ENCODE assay signal across 17 cellular contexts in genomic region chr4:7678318-7678852, GRCh38.
DNase-seq lines count a peak whose midpoint lies in the region; FAIRE-seq and TF ChIP-seq lines count a peak whose summit lies in the region.
"Had no signal": no experiment of that assay in that cellular context is flagged by ENCODE, and none has a peak within 500 bp of the region (broad histone marks: within the 10 kb centered on the region; RNA-seq: fewer than 3 reads in every experiment).

No MANE protein-coding gene starts in this region.

- FAIRE-seq in H1 (lab: Jason Lieb, UNC), result no peak
- FAIRE-seq: GM12878, GM18507, H54 had no signal

- no peak for TF ChIP-seq CTCF in mammary epithelial cell (conservative IDR thresholded peaks at IDR 0.05 in 1 of 2, IDR thresholded peaks at IDR 0.05 in 1 of 2; ENCODE audit: extremely low read depth in 1 of 2, insufficient read depth in 1 of 2, low read depth in 1 of 2, low read length in 2 of 2)
- no peak for TF ChIP-seq CTCF in MCF 10A (IDR thresholded peaks at IDR 0.05; ENCODE audit: unreplicated experiment)
- TF ChIP-seq CTCF in RWPE1 (conservative IDR thresholded peaks at IDR 0.05; ENCODE audit: low read depth), result no peak
- no peak for TF ChIP-seq CTCF in H1 (IDR thresholded peaks at IDR 0.05; ENCODE audit: control extremely low read depth in 1 of 3, insufficient read depth in 1 of 3, low read depth in 1 of 3, low read length in 3 of 3)

- H3K27ac ChIP-seq in mammary epithelial cell (ENCODE audit: insufficient read depth, low read depth, low read length), result no peak overlapping the region
- peak overlapping the region; percentile 65 for H3K27ac ChIP-seq in RWPE1
- H3K27ac ChIP-seq in H1 (ENCODE audit: low read depth, low read length), result no peak overlapping the region
- H3K27ac ChIP-seq in neuronal stem cell (replicated peaks; ENCODE audit: low read length), result no peak overlapping the region
- H3K27ac ChIP-seq: 22Rv1, C4-2B had no signal

- intact Hi-C loops in mammary epithelial cell (cut with micrococcal nuclease) (loop anchor here (1.0 kb wide), 1 partner anchor 47 kb away; no protein-coding TSS in a partner anchor), MCF 10A (cut with micrococcal nuclease) (no loop called here)

- BruUV-seq in mammary epithelial cell (replicated peaks; lab: Mats Ljungman, UMichigan) (no TSS peak), MCF 10A (replicated peaks; lab: Mats Ljungman, UMichigan) (no TSS peak)

- in situ Hi-C loops in mammary epithelial cell (cut with MboI; ENCODE audit: low sequenced_read_pairs in 2 of 2), result no loop called here

- H3K9me3 Mint-ChIP-seq in MCF 10A (ENCODE audit: unreplicated experiment), result peaks cover 7% of the 10 kb centered on the region

- H2BK5ac ChIP-seq in H1 (ENCODE audit: low read depth, low read length) (no peak overlapping the region), neuronal stem cell (ENCODE audit: low read length) (no peak overlapping the region)

- DNase-seq in mammary epithelial cell (no peak), MCF 10A (ENCODE audit: unreplicated experiment) (no peak), RWPE1 (ENCODE audit: low spot score) (no peak), H1 (ENCODE audit: low read depth in 1 of 2, low spot score in 2 of 2) (no peak), neuronal stem cell (ENCODE audit: low spot score) (no peak), A172 (ENCODE audit: low spot score) (no peak), OCI-M2 (lab: John Stamatoyannopoulos, UW; ENCODE audit: unreplicated experiment) (no peak)
- DNase-seq in stimulated activated CD4-positive, alpha-beta T cell treated with anti-CD3 and anti-CD28 coated beads, Interleukin-2, amount 100 ng/mL, for 24 hours, result no peak
- DNase-seq: ACHN; CD4-positive, alpha-beta memory T cell; DMS79; IMR-90 had no signal

- no peak overlapping the region for H2BK20ac ChIP-seq in H1 (ENCODE audit: low read length)

- H3K4ac ChIP-seq in H1 (replicated peaks; ENCODE audit: insufficient read length, low read depth, low read length) (no peak overlapping the region), neuronal stem cell (ENCODE audit: low read length) (no peak overlapping the region)

- no peaks in the 10 kb centered on the region for H3K36me3 ChIP-seq in mammary epithelial cell (ENCODE audit: insufficient read depth, low read length)
- no peaks in the 10 kb centered on the region for H3K36me3 ChIP-seq in H1 (ENCODE audit: control insufficient read depth in 2 of 4, insufficient read depth in 4 of 4, low read length in 3 of 4)
- no peaks in the 10 kb centered on the region for H3K36me3 ChIP-seq in neuronal stem cell (replicated peaks in 1 of 2; ENCODE audit: control insufficient read depth in 2 of 2, insufficient read depth in 2 of 2, low read length in 2 of 2)

- H4K5ac ChIP-seq in H1 (ENCODE audit: insufficient read length, low read depth, low read length), result no peak overlapping the region

- H3K14ac ChIP-seq in H1 (ENCODE audit: insufficient read length) (no peak overlapping the region), neuronal stem cell (ENCODE audit: low read length) (no peak overlapping the region)

- no peaks in the 10 kb centered on the region for H3K27me3 Mint-ChIP-seq in MCF 10A (ENCODE audit: insufficient read depth, unreplicated experiment)

- no peak overlapping the region for H3K18ac ChIP-seq in H1 (ENCODE audit: extremely low read depth, low read length)
- peak overlapping the region; percentile 63 for H3K18ac ChIP-seq in neuronal stem cell (ENCODE audit: low read length)

- H3K23ac ChIP-seq in H1 (ENCODE audit: insufficient read length), result no peak overlapping the region
- peak overlapping the region; percentile 45 for H3K23ac ChIP-seq in neuronal stem cell (ENCODE audit: low read depth, low read length, poor library complexity)

- H3K23me2 ChIP-seq in H1 (ENCODE audit: low read depth, low read length), result no peaks in the 10 kb centered on the region

- H4K8ac ChIP-seq in H1 (ENCODE audit: extremely low read depth, insufficient read depth, low read length) (peak overlapping the region; percentile 19; the same call in 1 of the 2 replicates), neuronal stem cell (ENCODE audit: low read depth, low read length) (no peak overlapping the region)

- H3K56ac ChIP-seq in H1 (replicated peaks; ENCODE audit: insufficient read length, low read depth, low read length), result no peak overlapping the region

- H2AFZ ChIP-seq in mammary epithelial cell (ENCODE audit: low read depth, low read length) (peak overlapping the region; percentile 22), H1 (ENCODE audit: low read length) (no peak overlapping the region), neuronal stem cell (ENCODE audit: low read length) (no peak overlapping the region)

- H3K4me3 ChIP-seq in mammary epithelial cell (replicated peaks in 1 of 3; ENCODE audit: insufficient read depth in 1 of 3, low read depth in 2 of 3, low read length in 3 of 3) (no peak overlapping the region), H1 (ENCODE audit: extremely low read depth in 1 of 4, insufficient read depth in 2 of 4, low read depth in 3 of 4, low read length in 4 of 4) (no peak overlapping the region), neuronal stem cell (ENCODE audit: low read length in 2 of 2) (no peak overlapping the region)
- H3K4me3 ChIP-seq: GM12878 had no signal

- no peak overlapping the region for H3K27ac Mint-ChIP-seq in MCF 10A (ENCODE audit: low read depth, unreplicated experiment)
- H3K27ac Mint-ChIP-seq: CD4-positive, alpha-beta memory T cell had no signal

- H3K4me1 Mint-ChIP-seq in MCF 10A (ENCODE audit: insufficient read depth, unreplicated experiment), result peaks cover 16% of the 10 kb centered on the region
- H3K4me1 Mint-ChIP-seq: CD4-positive, alpha-beta memory T cell had no signal

- H3K36me3 Mint-ChIP-seq in MCF 10A (ENCODE audit: insufficient read depth, unreplicated experiment), result no peaks in the 10 kb centered on the region
- H3K36me3 Mint-ChIP-seq: CD4-positive, alpha-beta memory T cell had no signal

- no peaks in the 10 kb centered on the region for H3K27me3 ChIP-seq in mammary epithelial cell (ENCODE audit: insufficient read depth, low read length)
- no peaks in the 10 kb centered on the region for H3K27me3 ChIP-seq in H1 (replicated peaks in 1 of 4; ENCODE audit: control insufficient read depth in 3 of 4, extremely low read depth in 1 of 4, insufficient read depth in 3 of 4, low read length in 3 of 4)
- peaks cover 0 to 11% (median 0%) of the 10 kb centered on the region in 3 experiments for H3K27me3 ChIP-seq in neuronal stem cell (ENCODE audit: control insufficient read depth in 3 of 3, insufficient read depth in 3 of 3, low read depth in 1 of 3, low read length in 3 of 3)

- H2BK120ac ChIP-seq in H1 (replicated peaks; ENCODE audit: low read depth, low read length) (no peak overlapping the region), neuronal stem cell (ENCODE audit: low read depth, low read length) (peak overlapping the region; percentile 69)

- H2AK5ac ChIP-seq in H1 (ENCODE audit: low read depth, low read length), result no peak overlapping the region
- peak overlapping the region; percentile 81 for H2AK5ac ChIP-seq in neuronal stem cell (ENCODE audit: low read depth, low read length)

- H3K79me2 ChIP-seq in mammary epithelial cell (ENCODE audit: insufficient read depth, low read length) (no peaks in the 10 kb centered on the region), H1 (ENCODE audit: control insufficient read depth in 1 of 2, insufficient read depth in 2 of 2, low read length in 2 of 2) (no peaks in the 10 kb centered on the region)

- no peak for TF ChIP-seq POLR2A in H1 (IDR thresholded peaks at IDR 0.05; ENCODE audit: control extremely low read depth in 1 of 2, low read depth in 2 of 2, low read length in 2 of 2)

- POLR2A ChIA-PET in MCF 10A (lab: Yijun Ruan, JAX), result no interaction called here
- POLR2A ChIA-PET in RWPE1 (lab: Yijun Ruan, JAX; ENCODE audit: low non-redundant PET), result no interaction called here
- POLR2A ChIA-PET in H1 (lab: Charles Lee; ENCODE audit: partially characterized antibody), result no interaction called here

- TF ChIP-seq EP300 in H1 (IDR thresholded peaks at IDR 0.05; ENCODE audit: borderline replicate concordance in 1 of 2, low read depth in 2 of 2, low read length in 2 of 2), result no peak

- TF ChIP-seq RAD21 in H1 (IDR thresholded peaks at IDR 0.05 in 1 of 2, conservative IDR thresholded peaks at IDR 0.05 in 1 of 2; ENCODE audit: low read depth in 2 of 2, low read length in 2 of 2), result no peak

- H3K4me2 ChIP-seq in mammary epithelial cell (ENCODE audit: insufficient read depth, low read depth, low read length) (no peak overlapping the region), H1 (ENCODE audit: insufficient read depth in 1 of 2, low read depth in 2 of 2, low read length in 2 of 2) (no peak overlapping the region), neuronal stem cell (ENCODE audit: insufficient read depth, low read length, poor library complexity, severe bottlenecking) (no peak overlapping the region)

- H4K91ac ChIP-seq in H1 (replicated peaks; ENCODE audit: insufficient read length, low read length) (no peak overlapping the region), neuronal stem cell (ENCODE audit: low read depth, low read length, poor library complexity) (peak overlapping the region; percentile 15)

- dilution Hi-C loops in mammary epithelial cell (cut with HindIII; ENCODE audit: low sequenced_read_pairs), result loop anchor here (5.0 kb wide), 1 partner anchor 116 kb away; no protein-coding TSS in a partner anchor

- CTCF ChIA-PET in mammary epithelial cell (lab: Charles Lee; ENCODE audit: low non-redundant PET) (no interaction called here), MCF 10A (lab: Yijun Ruan, JAX) (no interaction called here), RWPE1 (lab: Yijun Ruan, JAX) (no interaction called here), H1 (lab: Charles Lee; ENCODE audit: partially characterized antibody) (no interaction called here)

- H3K79me1 ChIP-seq in H1 (ENCODE audit: low read depth, low read length), result no peaks in the 10 kb centered on the region
- H3K79me1 ChIP-seq in neuronal stem cell (ENCODE audit: low read depth, low read length), result no peaks in the 10 kb centered on the region

- no peak overlapping the region for H3K4me3 Mint-ChIP-seq in MCF 10A (ENCODE audit: unreplicated experiment)
- H3K4me3 Mint-ChIP-seq: CD4-positive, alpha-beta memory T cell had no signal

- H3K9me3 ChIP-seq in mammary epithelial cell (replicated peaks; ENCODE audit: insufficient read depth, low read length) (peaks cover 7% of the 10 kb centered on the region), H1 (ENCODE audit: insufficient read depth in 2 of 2, low read depth in 1 of 2, low read length in 1 of 2) (peaks cover 0 to 13% of the 10 kb centered on the region in 2 experiments; a peak in 3 of 4 replicates), neuronal stem cell (replicated peaks in 1 of 2; ENCODE audit: control insufficient read depth in 2 of 2, insufficient read depth in 1 of 2, low read depth in 1 of 2, low read length in 2 of 2) (peaks cover 0 to 6% of the 10 kb centered on the region in 2 donors)

- H2BK12ac ChIP-seq in H1 (ENCODE audit: low read depth, low read length) (no peak overlapping the region), neuronal stem cell (ENCODE audit: low read length) (peak overlapping the region; percentile 36)

- H4K20me1 ChIP-seq in mammary epithelial cell (ENCODE audit: insufficient read depth, low read length) (no peaks in the 10 kb centered on the region), H1 (replicated peaks in 1 of 2; ENCODE audit: control insufficient read depth in 1 of 2, insufficient read depth in 2 of 2, low read length in 2 of 2) (no peaks in the 10 kb centered on the region)

- WGBS in mammary epithelial cell (ENCODE audit: low coverage, missing lambda C conversion rate), result 95% methylated on average over 9 of the region's 9 CpGs
- 85% methylated on average over 6 of the region's 9 CpGs; no CpG with 5 or more reads in 1 of the 2 experiments for WGBS in H1 (ENCODE audit: extremely low coverage in 1 of 2, insufficient coverage in 1 of 2, insufficient read length in 1 of 2, insufficient replicate concordance in 2 of 2, low coverage in 1 of 2, low lambda C conversion rate in 2 of 2, missing lambda C conversion rate in 1 of 2), 2 experiments
- WGBS in neuronal stem cell (ENCODE audit: extremely low coverage in 2 of 2, insufficient read length in 2 of 2, insufficient replicate concordance in 1 of 2), 2 donors, result no CpG with 5 or more reads among the region's 9 CpGs

- peaks cover 28% of the 10 kb centered on the region for H3K4me1 ChIP-seq in mammary epithelial cell (ENCODE audit: insufficient read depth, low read length)
- 0 out of 7 replicates have a peak, but pooled peaks cover 0 to 2% (median 0%) of the 10 kb centered on the region in 4 experiments for H3K4me1 ChIP-seq in H1 (replicated peaks in 1 of 4; ENCODE audit: control insufficient read depth in 3 of 4, insufficient read depth in 4 of 4, low read length in 3 of 4)
- H3K4me1 ChIP-seq in neuronal stem cell (ENCODE audit: control insufficient read depth in 2 of 2, insufficient read depth in 1 of 2, low read depth in 1 of 2, low read length in 2 of 2), result peaks cover 0 to 7% of the 10 kb centered on the region in 2 donors

- no peak overlapping the region for H3K9ac ChIP-seq in mammary epithelial cell (ENCODE audit: insufficient read depth, low read length)
- no peak overlapping the region for H3K9ac ChIP-seq in H1 (replicated peaks in 1 of 4; ENCODE audit: extremely low read depth in 1 of 4, low read depth in 3 of 4, low read length in 3 of 4)
- H3K9ac ChIP-seq in neuronal stem cell (ENCODE audit: low read depth, low read length, poor library complexity), result no peak overlapping the region

- no peak overlapping the region for H2BK15ac ChIP-seq in H1 (ENCODE audit: low read length)
- no peak overlapping the region for H2BK15ac ChIP-seq in neuronal stem cell (ENCODE audit: low read length)
